ENCODE assay signal across 20 cellular contexts in the genomic region with DNA sequence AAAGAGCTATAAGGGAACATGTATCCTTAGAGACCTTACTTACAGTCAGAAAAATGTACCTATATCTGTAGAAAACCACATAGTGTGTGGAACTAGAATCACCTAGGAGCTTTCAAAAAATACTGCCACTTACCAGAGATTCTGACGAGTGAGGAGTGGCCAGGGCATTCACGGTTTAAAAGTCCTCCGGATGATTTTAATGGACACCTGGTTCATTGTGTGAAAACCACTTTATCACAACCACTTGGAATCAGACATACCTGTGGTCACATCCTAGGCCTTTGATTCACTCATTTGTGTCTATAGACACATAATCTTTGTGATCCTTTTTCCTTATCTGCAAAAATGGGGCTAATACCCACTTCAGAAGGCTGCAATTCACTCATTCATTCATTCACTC.
DNase-seq lines count a peak whose midpoint lies in the region; ATAC-seq, FAIRE-seq and TF ChIP-seq lines count a peak whose summit lies in the region.
"Had no signal": no experiment of that assay in that cellular context is flagged by ENCODE, and none has a peak within 500 bp of the region (broad histone marks: within the 10 kb centered on the region; RNA-seq: fewer than 3 reads in every experiment).

No MANE protein-coding gene starts in this region.

- WGBS in psoas muscle, 3 donors, result 69 to 87% (median 71%) methylated on average over 3 of the region's 3 CpGs

- peak; percentile 23 for ATAC-seq in activated CD4-positive, alpha-beta T cell treated with anti-CD3 and anti-CD28 coated beads for 36 hours
- ATAC-seq in psoas muscle (no peak), sciatic nerve (no peak)
- ATAC-seq: upper lobe of right lung had no signal

- no peak overlapping the region for H3K4me3 Mint-ChIP-seq in activated CD4-positive, alpha-beta T cell treated with anti-CD3 and anti-CD28 coated beads for 36 hours
- H3K4me3 Mint-ChIP-seq in activated CD4-positive, alpha-beta T cell treated with anti-CD3 and anti-CD28 coated beads, Interleukin-2, amount 10 ng/mL, durations not matched to agents 7 days and 5 days, result no peak overlapping the region
- H3K4me3 Mint-ChIP-seq in astrocyte (ENCODE audit: unreplicated experiment), result no peak overlapping the region
- H3K4me3 Mint-ChIP-seq: activated T-cell treated with anti-CD3 and anti-CD28 coated beads, Interleukin-2, amount 50 U/mL, for 4 hours; CD14-positive monocyte; stimulated activated naive CD8-positive, alpha-beta T cell treated with anti-CD3 and anti-CD28 coated beads, Interleukin-15, Interleukin-2, amounts not matched to agents 100 ng/mL and 50 ng/mL, for 24 hours had no signal

- H3K4me2 ChIP-seq in astrocyte (ENCODE audit: low read length), result no peak overlapping the region

- H3K9me3 ChIP-seq in astrocyte (ENCODE audit: insufficient read depth, low read depth, low read length) (no peaks in the 10 kb centered on the region), psoas muscle (no peaks in the 10 kb centered on the region)
- H3K9me3 ChIP-seq: upper lobe of right lung had no signal

- H3K79me2 ChIP-seq in astrocyte (ENCODE audit: insufficient read depth, low read length), result peaks cover 54% of the 10 kb centered on the region

- intact Hi-C loops in activated CD4-positive, alpha-beta T cell treated with anti-CD3 and anti-CD28 coated beads for 36 hours (cut with DNase I, micrococcal nuclease), result no loop called here
- intact Hi-C loops in psoas muscle (cut with DNase I), result no loop called here
- intact Hi-C loops in sciatic nerve (cut with DNase I), result no loop called here

- TF ChIP-seq CTCF in astrocyte (IDR thresholded peaks at IDR 0.05; ENCODE audit: insufficient read depth, low read depth, low read length) (no peak), psoas muscle (IDR thresholded peaks at IDR 0.05) (no peak)

- FAIRE-seq in H54 (lab: Jason Lieb, UNC) (peak; percentile 62), astrocyte (lab: Jason Lieb, UNC) (no peak)

- POLR2A ChIA-PET in activated CD4-positive, alpha-beta T cell treated with anti-CD3 and anti-CD28 coated beads for 36 hours (lab: Charles Lee), result no interaction called here
- POLR2A ChIA-PET in activated CD4-positive, alpha-beta T cell treated with anti-CD3 and anti-CD28 coated beads, Interleukin-2, amount 10 ng/mL, durations not matched to agents 7 days and 5 days (lab: Charles Lee), result no interaction called here

- H3K9ac ChIP-seq in astrocyte (ENCODE audit: low read length), result no peak overlapping the region

- H3K4me3 ChIP-seq in astrocyte (ENCODE audit: insufficient read depth, low read depth, low read length), result no peak overlapping the region
- no peak overlapping the region for H3K4me3 ChIP-seq in psoas muscle
- H3K4me3 ChIP-seq: upper lobe of right lung had no signal

- H3K4me1 Mint-ChIP-seq in activated CD4-positive, alpha-beta T cell treated with anti-CD3 and anti-CD28 coated beads for 36 hours, result peaks cover 55% of the 10 kb centered on the region
- H3K4me1 Mint-ChIP-seq in activated CD4-positive, alpha-beta T cell treated with anti-CD3 and anti-CD28 coated beads, Interleukin-2, amount 10 ng/mL, durations not matched to agents 7 days and 5 days, result peaks cover 37% of the 10 kb centered on the region
- peaks cover 14% of the 10 kb centered on the region for H3K4me1 Mint-ChIP-seq in astrocyte (ENCODE audit: low read depth, unreplicated experiment)

- no peaks in the 10 kb centered on the region for H3K27me3 ChIP-seq in astrocyte (ENCODE audit: insufficient read depth, low read length)
- H3K27me3 ChIP-seq in psoas muscle (ENCODE audit: insufficient read depth in 3 of 3, low read length in 2 of 3), result no peaks in the 10 kb centered on the region
- H3K27me3 ChIP-seq: upper lobe of right lung had no signal

- DNase-seq in activated CD4-positive, alpha-beta T cell treated with anti-CD3 and anti-CD28 coated beads for 36 hours, result no peak
- DNase-seq in activated CD4-positive, alpha-beta T cell treated with anti-CD3 and anti-CD28 coated beads, Interleukin-2, amount 10 ng/mL, durations not matched to agents 7 days and 5 days, result no peak
- DNase-seq in H54 (ENCODE audit: insufficient read length, low spot score), result no peak
- peak; percentile 48 for DNase-seq in astrocyte (ENCODE audit: low read depth)
- no peak for DNase-seq in psoas muscle
- DNase-seq in superior temporal gyrus (ENCODE audit: extremely low spot score), result no peak
- no peak for DNase-seq in cerebellar nuclear complex (lab: John Stamatoyannopoulos, UW)
- no peak for DNase-seq in sciatic nerve (ENCODE audit: low spot score)
- DNase-seq: activated CD4-positive, alpha-beta T cell treated with anti-CD3 and anti-CD28 coated beads for 4 hours; activated T-cell treated with anti-CD3 and anti-CD28 coated beads, Interleukin-2, amount 50 U/mL, for 4 hours; central memory CD4-positive, alpha-beta T cell; effector memory CD4-positive, alpha-beta T cell; Karpas-422; NCI-H1436; SHP77 treated with DMSO at 0.1 percent for 48 hours; T1000; upper lobe of right lung had no signal

- CTCF ChIA-PET in activated CD4-positive, alpha-beta T cell treated with anti-CD3 and anti-CD28 coated beads for 36 hours (lab: Charles Lee), result interaction anchor here (0.7 to 1.0 kb wide), 3 partner anchors 15 to 156 kb away, joined by 3 to 4 read pairs (median 4); no protein-coding TSS in a partner anchor
- CTCF ChIA-PET in activated CD4-positive, alpha-beta T cell treated with anti-CD3 and anti-CD28 coated beads, Interleukin-2, amount 10 ng/mL, durations not matched to agents 7 days and 5 days (lab: Charles Lee), result interaction anchor here (1.0 to 1.5 kb wide), 2 partner anchors 12 to 16 kb away, joined by 3 read pairs; no protein-coding TSS in a partner anchor

- no peak overlapping the region for H3K27ac ChIP-seq in astrocyte (ENCODE audit: low read depth, low read length)
- peak overlapping the region; percentile 8 for H3K27ac ChIP-seq in psoas muscle
- H3K27ac ChIP-seq: upper lobe of right lung had no signal

- H3K27me3 Mint-ChIP-seq in activated CD4-positive, alpha-beta T cell treated with anti-CD3 and anti-CD28 coated beads for 36 hours, result no peaks in the 10 kb centered on the region
- no peaks in the 10 kb centered on the region for H3K27me3 Mint-ChIP-seq in activated CD4-positive, alpha-beta T cell treated with anti-CD3 and anti-CD28 coated beads, Interleukin-2, amount 10 ng/mL, durations not matched to agents 7 days and 5 days
- H3K27me3 Mint-ChIP-seq in astrocyte (ENCODE audit: low read depth, unreplicated experiment), result no peaks in the 10 kb centered on the region
- H3K27me3 Mint-ChIP-seq: progenitor cell of endocrine pancreas; stimulated activated naive CD8-positive, alpha-beta T cell treated with anti-CD3 and anti-CD28 coated beads, Interleukin-15, Interleukin-2, amounts not matched to agents 100 ng/mL and 50 ng/mL, for 24 hours had no signal

- peaks cover 5% of the 10 kb centered on the region for H3K9me3 Mint-ChIP-seq in activated CD4-positive, alpha-beta T cell treated with anti-CD3 and anti-CD28 coated beads for 36 hours (ENCODE audit: low read depth)
- H3K9me3 Mint-ChIP-seq in activated CD4-positive, alpha-beta T cell treated with anti-CD3 and anti-CD28 coated beads, Interleukin-2, amount 10 ng/mL, durations not matched to agents 7 days and 5 days, result peaks cover 5% of the 10 kb centered on the region
- H3K9me3 Mint-ChIP-seq in astrocyte (ENCODE audit: unreplicated experiment), result no peaks in the 10 kb centered on the region
- H3K9me3 Mint-ChIP-seq: activated T-cell treated with anti-CD3 and anti-CD28 coated beads, Interleukin-2, amount 50 U/mL, for 4 hours; stimulated activated naive CD8-positive, alpha-beta T cell treated with anti-CD3 and anti-CD28 coated beads, Interleukin-15, Interleukin-2, amounts not matched to agents 100 ng/mL and 50 ng/mL, for 24 hours had no signal

- peaks cover 42% of the 10 kb centered on the region for H4K20me1 ChIP-seq in astrocyte (ENCODE audit: insufficient read depth, low read length)

- H3K36me3 ChIP-seq in astrocyte (ENCODE audit: insufficient read depth, low read length) (peaks cover 3% of the 10 kb centered on the region), psoas muscle (ENCODE audit: insufficient read depth in 1 of 2, low read depth in 1 of 2) (peaks cover 0 to 21% of the 10 kb centered on the region in 2 donors)

- H3K27ac Mint-ChIP-seq in activated CD4-positive, alpha-beta T cell treated with anti-CD3 and anti-CD28 coated beads for 36 hours, result peak overlapping the region; percentile 51
- H3K27ac Mint-ChIP-seq in activated CD4-positive, alpha-beta T cell treated with anti-CD3 and anti-CD28 coated beads, Interleukin-2, amount 10 ng/mL, durations not matched to agents 7 days and 5 days, result no peak overlapping the region
- H3K27ac Mint-ChIP-seq in astrocyte (ENCODE audit: unreplicated experiment), result no peak overlapping the region
- H3K27ac Mint-ChIP-seq: progenitor cell of endocrine pancreas; stimulated activated naive CD8-positive, alpha-beta T cell treated with anti-CD3 and anti-CD28 coated beads, Interleukin-15, Interleukin-2, amounts not matched to agents 100 ng/mL and 50 ng/mL, for 24 hours had no signal

- H3K4me1 ChIP-seq in astrocyte (ENCODE audit: insufficient read depth, low read length), result peaks cover 12% of the 10 kb centered on the region
- H3K4me1 ChIP-seq in psoas muscle, result peaks cover 10% of the 10 kb centered on the region

- H3K36me3 Mint-ChIP-seq in activated CD4-positive, alpha-beta T cell treated with anti-CD3 and anti-CD28 coated beads for 36 hours (ENCODE audit: low read depth), result peaks cover 55% of the 10 kb centered on the region
- peaks cover 63% of the 10 kb centered on the region for H3K36me3 Mint-ChIP-seq in activated CD4-positive, alpha-beta T cell treated with anti-CD3 and anti-CD28 coated beads, Interleukin-2, amount 10 ng/mL, durations not matched to agents 7 days and 5 days (ENCODE audit: low read depth)
- H3K36me3 Mint-ChIP-seq in astrocyte (ENCODE audit: low read depth, unreplicated experiment), result peaks cover 10% of the 10 kb centered on the region

- no peak for TF ChIP-seq POLR2A in H54 (IDR thresholded peaks at IDR 0.05; ENCODE audit: low read depth, low read length)

- no peak overlapping the region for H2AFZ ChIP-seq in astrocyte (ENCODE audit: low read depth, low read length)
